In genomic region chr11:119533931-119534694, GRCh38 we compare ENCODE assay signal across 8 cellular contexts.
A peak's percentile ranks its signal among the peaks of the same experiment; 100 is the strongest.
DNase-seq lines count a peak whose midpoint lies in the region; ATAC-seq and TF ChIP-seq lines count a peak whose summit lies in the region.

No MANE protein-coding gene starts in this region.

- H3K4me2 ChIP-seq in IMR-90 (ENCODE audit: low read depth, low read length), result no peak overlapping the region

- CTCF ChIA-PET in IMR-90 (lab: Yijun Ruan, JAX), result interaction anchor here (0.6 to 1.5 kb wide), 3 partner anchors 10 to 47 kb away, joined by 3 to 5 read pairs (median 3); no protein-coding TSS in a partner anchor

- H3K9me1 ChIP-seq in IMR-90 (ENCODE audit: insufficient read depth, low read length), result no peaks in the 10 kb centered on the region

- no peak overlapping the region for H3K4me3 Mint-ChIP-seq in nephron progenitor cell

- dilution Hi-C loops in IMR-90 (cut with HindIII; ENCODE audit: low sequenced_read_pairs, unreplicated experiment), result no loop called here

- ATAC-seq in IMR-90 (ENCODE audit: low read depth) (peak; percentile 92), GM18858 (IDR thresholded peaks at IDR 0.05; ENCODE audit: unreplicated experiment) (no peak)

- in situ Hi-C loops in IMR-90 (cut with MboI; ENCODE audit: low sequenced_read_pairs), result no loop called here

- H4K8ac ChIP-seq in IMR-90 (ENCODE audit: low read depth in 2 of 2, low read length in 2 of 2), result no peak overlapping the region

- H3K36me3 ChIP-seq in IMR-90 (ENCODE audit: control insufficient read depth, insufficient read depth, low read length) (no peaks in the 10 kb centered on the region), tibial artery (no peaks in the 10 kb centered on the region)

- no peak overlapping the region for H2BK15ac ChIP-seq in IMR-90 (ENCODE audit: low read depth, low read length)

- H3K4me3 ChIP-seq in GM12865 (ENCODE audit: low read depth, low read length) (no peak overlapping the region), IMR-90 (ENCODE audit: insufficient read depth, low read depth, low read length) (no peak overlapping the region), tibial artery (no peak overlapping the region)

- H2BK20ac ChIP-seq in IMR-90 (ENCODE audit: low read depth, low read length), result no peak overlapping the region

- peaks cover 17% of the 10 kb centered on the region for H3K4me1 Mint-ChIP-seq in nephron progenitor cell

- POLR2A ChIA-PET in IMR-90 (lab: Charles Lee; ENCODE audit: unreplicated experiment), result no interaction called here

- H3K36me3 Mint-ChIP-seq in nephron progenitor cell (ENCODE audit: low read depth), result no peaks in the 10 kb centered on the region

- no peak overlapping the region for H3K56ac ChIP-seq in IMR-90 (ENCODE audit: extremely low read depth, insufficient read depth, low read length)

- H4K20me1 ChIP-seq in IMR-90 (ENCODE audit: insufficient read depth, low read length), result no peaks in the 10 kb centered on the region

- TF ChIP-seq RAD21 in IMR-90 (IDR thresholded peaks at IDR 0.05; ENCODE audit: low read length), result peak; percentile 54

- H2AK5ac ChIP-seq in IMR-90 (ENCODE audit: low read depth, low read length), result no peak overlapping the region

- no peak overlapping the region for H3K18ac ChIP-seq in IMR-90 (ENCODE audit: low read depth, low read length)

- no peaks in the 10 kb centered on the region for H3K4me1 ChIP-seq in IMR-90 (ENCODE audit: control insufficient read depth, insufficient read depth, low read length)
- H3K4me1 ChIP-seq in tibial artery, result no peaks in the 10 kb centered on the region

- TF ChIP-seq POLR2A in IMR-90 (IDR thresholded peaks at IDR 0.05; ENCODE audit: low read depth, low read length), result no peak

- peak; percentile 60 for DNase-seq in GM12865 (ENCODE audit: low read depth)
- DNase-seq in IMR-90, result peak; percentile 23
- DNase-seq in OCI-M1 (lab: John Stamatoyannopoulos, UW), result peak; percentile 93
- DNase-seq in activated T-cell treated with anti-CD3 and anti-CD28 coated beads, Interleukin-2, amount 50 U/mL, for 48 hours, result peak; percentile 79 to 81
- peak; percentile 30 for DNase-seq in fibroblast of the conjunctiva (ENCODE audit: low read depth)
- peak; percentile 83 for DNase-seq in nephron progenitor cell
- DNase-seq in tibial artery, result peak; percentile 45 to 73

- H3K27ac ChIP-seq in IMR-90 (ENCODE audit: insufficient read depth, low read length) (no peak overlapping the region), tibial artery (no peak overlapping the region)

- no peak overlapping the region for H4K91ac ChIP-seq in IMR-90 (ENCODE audit: insufficient read depth, low read depth, low read length)

- no peaks in the 10 kb centered on the region for H3K79me1 ChIP-seq in IMR-90 (ENCODE audit: low read depth in 1 of 2, low read length in 2 of 2)

- intact Hi-C loops in IMR-90 (cut with micrococcal nuclease), result loop anchor here (1.0 kb wide), 1 partner anchor 53 kb away; no protein-coding TSS in a partner anchor
- intact Hi-C loops in tibial artery (cut with DNase I; ENCODE audit: low total_unique reads), result no loop called here

- no peak overlapping the region for H3K27ac Mint-ChIP-seq in nephron progenitor cell

- 0% methylated on average over 2 of the region's 12 CpGs; no CpG with 5 or more reads in 1 of the 2 experiments for WGBS in IMR-90 (ENCODE audit: extremely low coverage in 2 of 2, insufficient read length in 1 of 2), 2 experiments

- TF ChIP-seq CTCF in GM12865 (IDR thresholded peaks at IDR 0.05; ENCODE audit: insufficient read depth, low read depth, low read length, missing control alignments), result peak; percentile 87
- peak; percentile 59 for TF ChIP-seq CTCF in IMR-90 (conservative IDR thresholded peaks at IDR 0.05; ENCODE audit: low read depth, low read length)
- TF ChIP-seq CTCF in nephron progenitor cell (IDR thresholded peaks at IDR 0.05), result peak; percentile 92
- TF ChIP-seq CTCF in tibial artery (IDR thresholded peaks at IDR 0.05), result peak; percentile 53 to 66

- peaks cover 3% of the 10 kb centered on the region for H3K9me3 Mint-ChIP-seq in nephron progenitor cell

- BruUV-seq in IMR-90 (replicated peaks; lab: Mats Ljungman, UMichigan), result no TSS peak

- H2BK120ac ChIP-seq in IMR-90 (ENCODE audit: low read depth, low read length), result no peak overlapping the region

- H3K14ac ChIP-seq in IMR-90 (replicated peaks; ENCODE audit: low read depth, low read length), result no peak overlapping the region

- H2AK9ac ChIP-seq in IMR-90 (replicated peaks; ENCODE audit: low read depth, low read length, poor library complexity), result no peak overlapping the region

- peaks cover 36% of the 10 kb centered on the region for H3K27me3 Mint-ChIP-seq in nephron progenitor cell (ENCODE audit: low read depth, poor library complexity)

- no peak overlapping the region for H2BK5ac ChIP-seq in IMR-90 (ENCODE audit: low read depth, low read length, poor library complexity, severe bottlenecking)

- no peak overlapping the region for H3K9ac ChIP-seq in IMR-90 (ENCODE audit: low read depth, low read length)

- no peak overlapping the region for H4K5ac ChIP-seq in IMR-90 (ENCODE audit: low read depth, low read length)

- H3K27me3 ChIP-seq in IMR-90 (ENCODE audit: control insufficient read depth, insufficient read depth, low read length) (peaks cover 65% of the 10 kb centered on the region), tibial artery (peaks cover 0 to 29% of the 10 kb centered on the region in 2 donors)

- H3K4ac ChIP-seq in IMR-90 (ENCODE audit: low read depth, low read length), result no peak overlapping the region

- H3K23ac ChIP-seq in IMR-90 (ENCODE audit: low read depth, low read length), result no peak overlapping the region

- H3K9me3 ChIP-seq in IMR-90 (ENCODE audit: control insufficient read depth, insufficient read depth, low read length) (no peaks in the 10 kb centered on the region), tibial artery (no peaks in the 10 kb centered on the region)

- H2AFZ ChIP-seq in IMR-90 (replicated peaks; ENCODE audit: low read length, poor library complexity), result no peak overlapping the region

TF ChIP-seq in IMR-90, 13 proteins besides CTCF, POLR2A, EP300 and RAD21:
- no peak for TF ChIP-seq CEBPB (IDR thresholded peaks at IDR 0.05; ENCODE audit: low read depth, low read length)
- no peak for TF ChIP-seq BHLHE40 (IDR thresholded peaks at IDR 0.05; ENCODE audit: low read depth, low read length)
- TF ChIP-seq MAFK (IDR thresholded peaks at IDR 0.05; ENCODE audit: low read depth, low read length), result no peak
- TF ChIP-seq SMC3 (IDR thresholded peaks at IDR 0.05; ENCODE audit: low read depth, low read length), result peak; percentile 47
- no peak for TF ChIP-seq RFX5 (IDR thresholded peaks at IDR 0.05; ENCODE audit: low read depth, low read length)
- no peak for TF ChIP-seq MXI1 (IDR thresholded peaks at IDR 0.05; ENCODE audit: borderline replicate concordance, low read depth, low read length)
TF ChIP-seq in IMR-90: peak in this region for 1.

Comparison
In these comparisons a context has a peak if more than half of its experiments do, and no peak if none do; other contexts are left out.
1. DNase-seq: peak in every context shown above with its lines; median percentile 93 in OCI-M1; 83 in nephron progenitor cell; 80 in activated T-cell treated with anti-CD3 and anti-CD28 coated beads, Interleukin-2, amount 50 U/mL, for 48 hours; 60 in GM12865; 59 in tibial artery; 30 in fibroblast of the conjunctiva; 23 in IMR-90.